Comparison of ENCODE assay signal across 8 cellular contexts in the genomic region with DNA sequence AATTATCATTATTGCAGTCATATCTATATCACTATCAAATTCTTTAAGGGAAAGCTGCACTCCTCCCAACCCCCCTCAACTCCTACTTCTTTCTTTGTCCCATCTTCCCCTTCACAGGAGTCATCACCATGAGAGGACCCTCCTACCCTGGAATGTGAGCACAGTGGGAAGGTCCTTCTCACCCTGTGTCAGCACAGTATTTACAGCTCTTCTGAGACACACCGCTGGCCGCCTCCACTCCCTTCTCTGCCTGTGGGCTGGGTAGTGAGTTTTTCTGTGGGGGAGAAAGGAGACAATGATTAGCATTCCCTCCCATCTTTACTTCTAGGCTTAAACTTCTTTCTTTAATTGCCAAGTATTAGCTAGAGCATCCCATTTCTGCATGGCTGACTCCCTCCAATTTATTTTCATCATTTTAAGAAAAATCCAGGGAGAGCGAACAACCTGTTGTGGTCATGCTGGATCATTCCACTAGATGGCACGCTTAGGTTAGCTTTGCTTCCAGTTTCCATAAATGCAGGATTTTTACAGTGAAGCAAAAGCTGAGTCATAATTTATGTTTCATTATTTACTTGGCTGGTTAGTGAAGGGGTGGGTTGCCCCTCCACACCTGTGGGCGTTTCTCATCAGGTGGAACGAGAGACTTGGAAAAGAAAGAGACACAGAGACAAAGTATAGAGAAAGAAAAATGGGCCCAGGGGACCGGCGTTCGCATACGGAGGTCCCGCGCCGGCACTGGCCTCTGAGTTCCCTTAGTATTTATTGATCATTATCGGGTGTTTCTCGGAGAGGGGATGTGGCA.
DNase-seq lines count a peak whose midpoint lies in the region; ATAC-seq and TF ChIP-seq lines count a peak whose summit lies in the region.

No MANE protein-coding gene starts in this region.

- peaks cover 8% of the 10 kb centered on the region for H3K4me1 ChIP-seq in ACC112 (ENCODE audit: control insufficient read depth, insufficient read depth, low read length, unreplicated experiment)
- H3K4me1 ChIP-seq in endodermal cell (ENCODE audit: control insufficient read depth, insufficient read depth, low read length): peaks cover 6% of the 10 kb centered on the region
- H3K4me1 ChIP-seq in stomach smooth muscle (ENCODE audit: control insufficient read depth, insufficient read depth, low read length): no peaks in the 10 kb centered on the region

- H3K27ac ChIP-seq in ACC112 (ENCODE audit: low read depth, low read length) (no peak overlapping the region), endodermal cell (ENCODE audit: low read depth, low read length) (peak overlapping the region; percentile 45), stomach smooth muscle (ENCODE audit: low read length) (no peak overlapping the region)

- no peaks in the 10 kb centered on the region for H3K79me2 ChIP-seq in ACC112 (ENCODE audit: control insufficient read depth, insufficient read depth, low read length, unreplicated experiment)

- H3K27me3 ChIP-seq in ACC112 (ENCODE audit: insufficient read depth, low read length) (no peaks in the 10 kb centered on the region; the same call in 1 of the 2 replicates), MG63 (no peaks in the 10 kb centered on the region; the same call in 1 of the 2 replicates), endodermal cell (ENCODE audit: control insufficient read depth, insufficient read depth, low read length, poor library complexity, severe bottlenecking) (no peaks in the 10 kb centered on the region), stomach smooth muscle (ENCODE audit: control insufficient read depth in 1 of 2, insufficient read depth in 2 of 2, low read length in 2 of 2) (peaks cover 0 to 2% of the 10 kb centered on the region in 2 donors)

- 2 to 8% methylated on average over 2 to 13 of the region's 15 CpGs for WGBS in endodermal cell (ENCODE audit: insufficient coverage in 1 of 2, insufficient read length in 1 of 2), 2 experiments

- H3K36me3 ChIP-seq in ACC112 (ENCODE audit: insufficient read depth, low read length): no peaks in the 10 kb centered on the region
- no peaks in the 10 kb centered on the region for H3K36me3 ChIP-seq in MG63
- H3K36me3 ChIP-seq in endodermal cell (ENCODE audit: control insufficient read depth, insufficient read depth, low read length): peaks cover 8% of the 10 kb centered on the region
- H3K36me3 ChIP-seq in stomach smooth muscle (ENCODE audit: control insufficient read depth in 2 of 2, insufficient read depth in 2 of 2, low read length in 2 of 2): no peaks in the 10 kb centered on the region

- H3K27ac Mint-ChIP-seq in T-helper 2 cell treated with Interferon-gamma antibody and Interleukin-4, amounts not matched to agents 5 μg/mL and 100 μg/mL, for 36 hours: peak overlapping the region; percentile 83
- peak overlapping the region; percentile 98 for H3K27ac Mint-ChIP-seq in endodermal cell

- H3K9me3 ChIP-seq in MG63 (no peaks in the 10 kb centered on the region), endodermal cell (ENCODE audit: control insufficient read depth, low read length) (peaks cover 16% of the 10 kb centered on the region), stomach smooth muscle (ENCODE audit: control insufficient read depth in 2 of 2, low read length in 2 of 2) (no peaks in the 10 kb centered on the region)

- H2AFZ ChIP-seq in ACC112 (ENCODE audit: low read length, unreplicated experiment): no peak overlapping the region

- ATAC-seq in HG02610 (IDR thresholded peaks at IDR 0.05; ENCODE audit: unreplicated experiment): peak; percentile 97

- H3K4me3 Mint-ChIP-seq in T-helper 2 cell treated with Interferon-gamma antibody and Interleukin-4, amounts not matched to agents 5 μg/mL and 100 μg/mL, for 36 hours: peak overlapping the region; percentile 86
- H3K4me3 Mint-ChIP-seq in endodermal cell: peak overlapping the region; percentile 51

- no peaks in the 10 kb centered on the region for H3K36me3 Mint-ChIP-seq in T-helper 2 cell treated with Interferon-gamma antibody and Interleukin-4, amounts not matched to agents 5 μg/mL and 100 μg/mL, for 36 hours (ENCODE audit: low read depth)
- H3K36me3 Mint-ChIP-seq in endodermal cell (ENCODE audit: low read depth): peaks cover 12% of the 10 kb centered on the region

- peak overlapping the region; percentile 71 for H3K4me3 ChIP-seq in ACC112 (ENCODE audit: low read depth, low read length)
- H3K4me3 ChIP-seq in MG63: no peak overlapping the region
- H3K4me3 ChIP-seq in endodermal cell (ENCODE audit: low read length): peak overlapping the region; percentile 71
- H3K4me3 ChIP-seq in stomach smooth muscle (ENCODE audit: low read length in 2 of 2): peak overlapping the region; percentile 67 to 69

- H3K4me1 Mint-ChIP-seq in T-helper 2 cell treated with Interferon-gamma antibody and Interleukin-4, amounts not matched to agents 5 μg/mL and 100 μg/mL, for 36 hours (ENCODE audit: low read depth): peaks cover 14% of the 10 kb centered on the region
- H3K4me1 Mint-ChIP-seq in endodermal cell: peaks cover 40% of the 10 kb centered on the region

- H3K9me3 Mint-ChIP-seq in T-helper 2 cell treated with Interferon-gamma antibody and Interleukin-4, amounts not matched to agents 5 μg/mL and 100 μg/mL, for 36 hours: no peaks in the 10 kb centered on the region
- peaks cover 14% of the 10 kb centered on the region for H3K9me3 Mint-ChIP-seq in endodermal cell

- H3K27me3 Mint-ChIP-seq in T-helper 2 cell treated with Interferon-gamma antibody and Interleukin-4, amounts not matched to agents 5 μg/mL and 100 μg/mL, for 36 hours (ENCODE audit: low read depth): peaks cover 14% of the 10 kb centered on the region
- no peaks in the 10 kb centered on the region for H3K27me3 Mint-ChIP-seq in endodermal cell (ENCODE audit: insufficient read depth)

- peak; percentile 9 for DNase-seq in MG63
- DNase-seq in T-helper 2 cell treated with Interferon-gamma antibody and Interleukin-4, amounts not matched to agents 5 μg/mL and 100 μg/mL, for 36 hours (ENCODE audit: low spot score): peak; percentile 36
- DNase-seq in endodermal cell: peak; percentile 91
- DNase-seq in medulla oblongata (ENCODE audit: extremely low spot score): peak; percentile 63

- TF ChIP-seq CTCF in GM12874 (IDR thresholded peaks at IDR 0.05; ENCODE audit: insufficient read depth, low read depth, low read length) (peak; percentile 68), endodermal cell (conservative IDR thresholded peaks at IDR 0.05) (peak; percentile 92)

- peak overlapping the region; percentile 67 for H3K9ac ChIP-seq in endodermal cell (ENCODE audit: extremely low read depth, low read length, poor library complexity, severe bottlenecking)
- H3K9ac ChIP-seq in stomach smooth muscle (ENCODE audit: low read length in 2 of 2): peak overlapping the region in 1 of 2 donors; percentile 48

Comparison
In these comparisons a context has a peak if more than half of its experiments do, and no peak if none do; other contexts are left out.
1. DNase-seq: peak in every context shown above with its lines; median percentile 91 in endodermal cell; 63 in medulla oblongata; 36 in T-helper 2 cell treated with Interferon-gamma antibody and Interleukin-4, amounts not matched to agents 5 μg/mL and 100 μg/mL, for 36 hours; 9 in MG63.